Comparison of ENCODE assay signal across 8 cellular contexts in genomic region chr17:28901866-28902818, GRCh38. TPM values are rescaled to one million over a fixed set of nuclear protein-coding genes. Genes with fewer than 3 reads are reported as not detected.
DNase-seq lines count a peak whose midpoint lies in the region; ATAC-seq and TF ChIP-seq lines count a peak whose summit lies in the region.

No MANE protein-coding gene starts in this region.

- H3K36me3 ChIP-seq in tibial nerve: peaks cover 0 to 17% (median 0%) of the 10 kb centered on the region in 3 donors

- peaks cover 46% of the 10 kb centered on the region for H3K36me3 Mint-ChIP-seq in activated CD8-positive, alpha-beta T cell treated with anti-CD3 and anti-CD28 coated beads, Interleukin-2, amount 10 ng/mL, durations not matched to agents 7 days and 5 days (ENCODE audit: low read depth)
- peaks cover 26% of the 10 kb centered on the region for H3K36me3 Mint-ChIP-seq in nephron progenitor cell (ENCODE audit: low read depth)

- H3K4me3 Mint-ChIP-seq in activated CD8-positive, alpha-beta T cell treated with anti-CD3 and anti-CD28 coated beads, Interleukin-2, amount 10 ng/mL, durations not matched to agents 7 days and 5 days: peak overlapping the region; percentile 88
- H3K4me3 Mint-ChIP-seq in nephron progenitor cell: peak overlapping the region; percentile 86

- H3K27ac Mint-ChIP-seq in activated CD8-positive, alpha-beta T cell treated with anti-CD3 and anti-CD28 coated beads, Interleukin-2, amount 10 ng/mL, durations not matched to agents 7 days and 5 days: peak overlapping the region; percentile 86
- peak overlapping the region; percentile 89 for H3K27ac Mint-ChIP-seq in nephron progenitor cell

- H3K9me3 Mint-ChIP-seq in activated CD8-positive, alpha-beta T cell treated with anti-CD3 and anti-CD28 coated beads, Interleukin-2, amount 10 ng/mL, durations not matched to agents 7 days and 5 days (ENCODE audit: insufficient read depth): no peaks in the 10 kb centered on the region
- no peaks in the 10 kb centered on the region for H3K9me3 Mint-ChIP-seq in nephron progenitor cell

- H3K27ac ChIP-seq in tibial nerve: peak overlapping the region; percentile 52 to 87 (median 77)

- ATAC-seq in Right ventricle myocardium inferior (peak; percentile 35), HG03139 (IDR thresholded peaks at IDR 0.05; ENCODE audit: unreplicated experiment) (peak; percentile 27), esophagus mucosa (peak; percentile 34)
- peak; percentile 47 for ATAC-seq in activated CD8-positive, alpha-beta T cell treated with anti-CD3 and anti-CD28 coated beads, Interleukin-2, amount 10 ng/mL, durations not matched to agents 7 days and 5 days

- intact Hi-C loops in Right ventricle myocardium inferior (cut with DNase I): loop anchor here (5.0 kb wide), 1 partner anchor 175 kb away; the partner anchor contains the start of genes NEK8 and TLCD1
- intact Hi-C loops in cardiac septum (cut with DNase I): loop anchor here (1.0 kb wide), 1 partner anchor 43 kb away; no protein-coding TSS in a partner anchor

- H3K4me1 Mint-ChIP-seq in activated CD8-positive, alpha-beta T cell treated with anti-CD3 and anti-CD28 coated beads, Interleukin-2, amount 10 ng/mL, durations not matched to agents 7 days and 5 days (ENCODE audit: low read depth): peaks cover 40% of the 10 kb centered on the region
- peaks cover 43% of the 10 kb centered on the region for H3K4me1 Mint-ChIP-seq in nephron progenitor cell

- TF ChIP-seq POLR2A in tibial nerve (IDR thresholded peaks at IDR 0.05): no peak

- H3K4me3 ChIP-seq in tibial nerve: peak overlapping the region; percentile 62 to 92 (median 80)

- no peak for TF ChIP-seq EP300 in tibial nerve (IDR thresholded peaks at IDR 0.05)

- POLR2A ChIA-PET in activated CD8-positive, alpha-beta T cell treated with anti-CD3 and anti-CD28 coated beads, Interleukin-2, amount 10 ng/mL, durations not matched to agents 7 days and 5 days (lab: Charles Lee): interaction anchor here (1.1 to 2.9 kb wide), 8 partner anchors 8 to 175 kb away, joined by 3 to 14 read pairs (median 8); partner anchors contain the start of genes FAM222B, NEK8 and PHF12

- peaks cover 0 to 45% (median 12%) of the 10 kb centered on the region in 4 donors for H3K4me1 ChIP-seq in tibial nerve

- H3K27me3 ChIP-seq in tibial nerve: no peaks in the 10 kb centered on the region

- H3K9me3 ChIP-seq in tibial nerve: no peaks in the 10 kb centered on the region

- TF ChIP-seq CTCF in nephron progenitor cell (IDR thresholded peaks at IDR 0.05): no peak
- TF ChIP-seq CTCF in tibial nerve (IDR thresholded peaks at IDR 0.05): no peak

- H3K27me3 Mint-ChIP-seq in activated CD8-positive, alpha-beta T cell treated with anti-CD3 and anti-CD28 coated beads, Interleukin-2, amount 10 ng/mL, durations not matched to agents 7 days and 5 days (ENCODE audit: low read depth): no peaks in the 10 kb centered on the region
- peaks cover 5% of the 10 kb centered on the region for H3K27me3 Mint-ChIP-seq in nephron progenitor cell (ENCODE audit: low read depth, poor library complexity)

- CTCF ChIA-PET in activated CD8-positive, alpha-beta T cell treated with anti-CD3 and anti-CD28 coated beads, Interleukin-2, amount 10 ng/mL, durations not matched to agents 7 days and 5 days (lab: Charles Lee): interaction anchor here (0.6 to 4.8 kb wide), 36 partner anchors 8 to 255 kb away, joined by 3 to 41 read pairs (median 4); partner anchors contain the start of genes FAM222B, NEK8, PHF12 and RPL23A

- peak; percentile 76 for DNase-seq in Right ventricle myocardium inferior (ENCODE audit: missing footprints)
- no peak for DNase-seq in cardiac septum (ENCODE audit: low spot score)
- DNase-seq in NCI-H748 treated with DMSO at 0.1 percent for 48 hours (lab: John Stamatoyannopoulos, UW): peak; percentile 48
- DNase-seq in activated CD8-positive, alpha-beta T cell treated with anti-CD3 and anti-CD28 coated beads, Interleukin-2, amount 10 ng/mL, durations not matched to agents 7 days and 5 days: peak; percentile 68
- DNase-seq in nephron progenitor cell: peak; percentile 73
- DNase-seq in tibial nerve (ENCODE audit: low spot score in 2 of 2): no peak

- 8% methylated on average over 33 to 35 of the region's 62 CpGs for WGBS in tibial nerve, 2 donors

RNA-seq across cellular contexts. Expression of gene DHRS13, which starts 0.7 kb away (rescaled TPM):
- total RNA-seq in Right ventricle myocardium inferior: 3.0 TPM
- total RNA-seq in cardiac septum: 3.0 TPM
- 10 to 100 TPM; 29.2 to 29.3 TPM for total RNA-seq in activated CD8-positive, alpha-beta T cell treated with anti-CD3 and anti-CD28 coated beads, Interleukin-2, amount 10 ng/mL, durations not matched to agents 7 days and 5 days
- 10.0 TPM for total RNA-seq in esophagus mucosa
- 10 to 100 TPM in 1 of 4 donors, 1 to 10 TPM in 3; 2.4 to 21.9 (median 8.8) TPM for total RNA-seq in tibial nerve

RNA-seq across cellular contexts. Expression of gene FLOT2, which starts 4.6 kb away (rescaled TPM):
- total RNA-seq in Right ventricle myocardium inferior: 118 TPM
- 80.4 TPM for total RNA-seq in cardiac septum
- total RNA-seq in activated CD8-positive, alpha-beta T cell treated with anti-CD3 and anti-CD28 coated beads, Interleukin-2, amount 10 ng/mL, durations not matched to agents 7 days and 5 days: 100 to 1,000 TPM; 197 to 198 TPM
- total RNA-seq in esophagus mucosa: 111 TPM
- 10 to 100 TPM; 54.8 to 84.9 (median 65.2) TPM for total RNA-seq in tibial nerve

RNA-seq across cellular contexts. Expression of gene ERAL1, which starts 47.3 kb away (rescaled TPM):
- total RNA-seq in Right ventricle myocardium inferior (37.2 TPM), cardiac septum (31.3 TPM), esophagus mucosa (31.7 TPM), tibial nerve (10 to 100 TPM; 26.4 to 52.8 (median 36.2) TPM)
- 10 to 100 TPM; 46.3 to 50.7 TPM for total RNA-seq in activated CD8-positive, alpha-beta T cell treated with anti-CD3 and anti-CD28 coated beads, Interleukin-2, amount 10 ng/mL, durations not matched to agents 7 days and 5 days

RNA-seq across cellular contexts. Expression of gene PHF12, which starts 49.2 kb away (rescaled TPM):
- total RNA-seq in Right ventricle myocardium inferior: 18.3 TPM
- total RNA-seq in cardiac septum: 20.4 TPM
- total RNA-seq in activated CD8-positive, alpha-beta T cell treated with anti-CD3 and anti-CD28 coated beads, Interleukin-2, amount 10 ng/mL, durations not matched to agents 7 days and 5 days: 10 to 100 TPM; 66.5 to 67.4 TPM
- 14.2 TPM for total RNA-seq in esophagus mucosa
- total RNA-seq in tibial nerve: 10 to 100 TPM; 45.7 to 95.1 (median 49.6) TPM

RNA-seq across cellular contexts. Expression of gene FAM222B, which starts 59.6 kb away (rescaled TPM):
- total RNA-seq in Right ventricle myocardium inferior (16.9 TPM), cardiac septum (18.6 TPM), esophagus mucosa (12.2 TPM), tibial nerve (10 to 100 TPM in 2 of 4 donors, 1 to 10 TPM in 2; 6.1 to 17.1 (median 11.4) TPM)
- 10 to 100 TPM; 15.4 to 17.1 TPM for total RNA-seq in activated CD8-positive, alpha-beta T cell treated with anti-CD3 and anti-CD28 coated beads, Interleukin-2, amount 10 ng/mL, durations not matched to agents 7 days and 5 days

Comparison
In these comparisons a context has a peak if more than half of its experiments do, and no peak if none do; other contexts are left out.
1. DNase-seq: peak in Right ventricle myocardium inferior (single experiment), NCI-H748 treated with DMSO at 0.1 percent for 48 hours (single experiment), activated CD8-positive, alpha-beta T cell treated with anti-CD3 and anti-CD28 coated beads, Interleukin-2, amount 10 ng/mL, durations not matched to agents 7 days and 5 days (single experiment) and nephron progenitor cell (single experiment); none in cardiac septum (single experiment) and tibial nerve (0 of 2).
2. Peak in every context shown above with its lines, with median percentiles within 50 percentile points of each other: ATAC-seq.